8 cellular contexts compared by ENCODE assay signal in the genomic region with DNA sequence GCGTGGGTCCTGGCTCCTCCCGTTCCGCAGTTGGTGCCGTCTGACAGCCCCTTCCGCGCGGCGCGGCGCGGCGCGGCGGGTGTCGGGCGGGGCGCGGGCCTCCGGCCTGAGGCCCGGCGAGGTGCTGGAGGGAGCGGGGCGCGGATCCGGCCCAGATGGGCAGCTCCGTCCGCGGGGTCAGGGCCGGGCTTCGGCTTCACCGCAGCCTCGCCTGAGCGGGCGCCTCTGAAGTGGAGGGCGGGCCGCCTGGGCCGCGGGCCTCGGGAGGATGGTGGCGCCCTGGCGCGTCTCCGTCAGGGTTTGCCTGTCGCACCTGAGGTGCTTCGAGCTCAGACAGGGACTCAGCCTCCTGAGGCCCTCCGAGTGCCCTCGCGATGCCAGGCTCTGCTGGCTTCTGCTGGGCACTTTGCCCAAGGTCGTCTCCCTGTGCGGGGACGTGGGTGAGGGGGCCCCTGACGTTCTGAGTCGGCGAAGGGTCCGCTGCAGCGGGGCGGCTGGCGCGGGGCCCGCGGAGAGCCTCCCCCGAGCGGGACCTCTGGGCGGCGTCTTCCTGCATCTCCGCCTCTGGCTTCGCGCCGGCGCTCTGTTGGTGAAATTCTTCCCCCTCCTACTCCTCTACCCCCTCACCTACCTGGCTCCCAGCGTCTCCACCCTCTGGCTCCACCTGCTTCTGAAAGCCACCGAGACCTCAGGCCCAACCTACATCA. TPM values are rescaled to one million over a fixed set of nuclear protein-coding genes. Genes with fewer than 3 reads are reported as not detected.
DNase-seq lines count a peak whose midpoint lies in the region; ATAC-seq and TF ChIP-seq lines count a peak whose summit lies in the region.

No MANE protein-coding gene starts in this region.

- peak overlapping the region; percentile 84 to 91 (median 89) for H3K27ac ChIP-seq in Peyer's patch
- H3K27ac ChIP-seq in rectal smooth muscle tissue (ENCODE audit: low read depth, low read length), result peak overlapping the region; percentile 69
- peak overlapping the region in 1 of 2 donors; percentile 53 for H3K27ac ChIP-seq in aorta (ENCODE audit: low read depth in 1 of 2, low read length in 2 of 2)

- H3K36me3 Mint-ChIP-seq in activated naive CD4-positive, alpha-beta T cell treated with anti-CD3 and anti-CD28 coated beads for 36 hours (ENCODE audit: low read depth), result peaks cover 15% of the 10 kb centered on the region

- peak overlapping the region; percentile 66 for H3K27ac Mint-ChIP-seq in activated naive CD4-positive, alpha-beta T cell treated with anti-CD3 and anti-CD28 coated beads for 36 hours

- CTCF ChIA-PET in activated naive CD4-positive, alpha-beta T cell treated with anti-CD3 and anti-CD28 coated beads for 36 hours (lab: Charles Lee), result interaction anchor here (1.3 to 1.8 kb wide), 2 partner anchors 12 to 23 kb away, joined by 3 to 5 read pairs; partner anchors contain the start of gene NDUFB2

- H3K4me1 ChIP-seq in Peyer's patch, result peaks cover 0 to 25% (median 8%) of the 10 kb centered on the region in 4 donors
- H3K4me1 ChIP-seq in rectal smooth muscle tissue (ENCODE audit: control insufficient read depth, insufficient read depth, low read length), result peaks cover 10% of the 10 kb centered on the region
- H3K4me1 ChIP-seq in aorta (ENCODE audit: control insufficient read depth in 1 of 2, insufficient read depth in 2 of 2, low read length in 2 of 2), result no peaks in the 10 kb centered on the region

- H3K27me3 ChIP-seq in Peyer's patch, result no peaks in the 10 kb centered on the region
- H3K27me3 ChIP-seq in rectal smooth muscle tissue (ENCODE audit: control insufficient read depth, insufficient read depth, low read length), result no peaks in the 10 kb centered on the region
- no peaks in the 10 kb centered on the region for H3K27me3 ChIP-seq in aorta (ENCODE audit: control insufficient read depth in 1 of 2, insufficient read depth in 2 of 2, low read length in 1 of 2)

- ATAC-seq in GM18873 (IDR thresholded peaks at IDR 0.05; ENCODE audit: low FRiP score, unreplicated experiment) (peak; percentile 51), HG03159 (IDR thresholded peaks at IDR 0.05; ENCODE audit: unreplicated experiment) (peak; percentile 48), left ventricle myocardium superior (peak; percentile 63), aorta (ENCODE audit: low FRiP score) (peak; percentile 44)

- H3K9me3 Mint-ChIP-seq in activated naive CD4-positive, alpha-beta T cell treated with anti-CD3 and anti-CD28 coated beads for 36 hours, result no peaks in the 10 kb centered on the region

- WGBS in aorta, 2 donors, result 0% methylated on average over 55 to 72 of the region's 72 CpGs

- no peak for DNase-seq in AG09309 (ENCODE audit: low read depth)
- peak; percentile 39 to 84 (median 74) for DNase-seq in Peyer's patch
- DNase-seq in activated naive CD4-positive, alpha-beta T cell treated with anti-CD3 and anti-CD28 coated beads for 36 hours, result peak; percentile 54
- DNase-seq in left ventricle myocardium superior, result peak; percentile 69
- peak; percentile 65 to 82 for DNase-seq in aorta

- H3K4me1 Mint-ChIP-seq in activated naive CD4-positive, alpha-beta T cell treated with anti-CD3 and anti-CD28 coated beads for 36 hours (ENCODE audit: low read depth), result peaks cover 39% of the 10 kb centered on the region

- H3K9me3 ChIP-seq in Peyer's patch (no peaks in the 10 kb centered on the region), aorta (ENCODE audit: control insufficient read depth, low read length) (no peaks in the 10 kb centered on the region)

- TF ChIP-seq CTCF in AG09309 (IDR thresholded peaks at IDR 0.05; ENCODE audit: control insufficient read depth, insufficient read depth, low read depth, low read length, missing control alignments), result no peak
- no peak for TF ChIP-seq CTCF in Peyer's patch (IDR thresholded peaks at IDR 0.05)

- H3K4me3 ChIP-seq in AG09309 (ENCODE audit: control insufficient read depth, low read depth, low read length), result peak overlapping the region; percentile 53
- H3K4me3 ChIP-seq in Peyer's patch, result peak overlapping the region; percentile 68 to 97 (median 82)
- peak overlapping the region; percentile 79 for H3K4me3 ChIP-seq in rectal smooth muscle tissue (ENCODE audit: low read length)
- peak overlapping the region; percentile 72 to 95 for H3K4me3 ChIP-seq in aorta (ENCODE audit: low read length in 2 of 2)

- peak; percentile 7 to 31 for TF ChIP-seq POLR2A in Peyer's patch (IDR thresholded peaks at IDR 0.05)

- H3K36me3 ChIP-seq in Peyer's patch (no peaks in the 10 kb centered on the region), rectal smooth muscle tissue (ENCODE audit: control insufficient read depth, insufficient read depth, low read length) (no peaks in the 10 kb centered on the region), aorta (ENCODE audit: control insufficient read depth in 1 of 2, insufficient read depth in 2 of 2, low read length in 1 of 2) (no peaks in the 10 kb centered on the region)

- peak overlapping the region; percentile 61 for H3K9ac ChIP-seq in rectal smooth muscle tissue (ENCODE audit: low read length)

- intact Hi-C loops in activated naive CD4-positive, alpha-beta T cell treated with anti-CD3 and anti-CD28 coated beads for 36 hours (cut with micrococcal nuclease), result loop anchor here (1.0 to 2.0 kb wide), 5 partner anchors 17 to 341 kb away; partner anchors contain the start of genes BRAF, MRPS33 and NDUFB2
- intact Hi-C loops in left ventricle myocardium superior (cut with micrococcal nuclease), result no loop called here
- intact Hi-C loops in aorta (cut with DNase I), result loop anchor here in 1 of 2 donors (5.0 kb wide), 1 partner anchor 339 kb away; the partner anchor contains the start of gene MRPS33

- H3K4me3 Mint-ChIP-seq in activated naive CD4-positive, alpha-beta T cell treated with anti-CD3 and anti-CD28 coated beads for 36 hours, result peak overlapping the region; percentile 83

- H3K27me3 Mint-ChIP-seq in activated naive CD4-positive, alpha-beta T cell treated with anti-CD3 and anti-CD28 coated beads for 36 hours (ENCODE audit: low read depth), result no peaks in the 10 kb centered on the region

RNA-seq across cellular contexts. Expression of gene ADCK2, which starts 0.5 kb away (rescaled TPM):
- total RNA-seq in Peyer's patch, result 10 to 100 TPM; 19.8 to 40.4 (median 25.8) TPM
- total RNA-seq in activated naive CD4-positive, alpha-beta T cell treated with anti-CD3 and anti-CD28 coated beads for 36 hours, result 10 to 100 TPM; 22.1 TPM
- total RNA-seq in left ventricle myocardium superior, result 10.0 TPM
- total RNA-seq in aorta, result 10 to 100 TPM; 12.9 to 15.8 TPM
- polyA plus RNA-seq in aorta, result 10 to 100 TPM; 10.9 to 14.9 TPM

RNA-seq across cellular contexts. Expression of gene NDUFB2, which starts 23.3 kb away (rescaled TPM):
- total RNA-seq in Peyer's patch (100 to 1,000 TPM; 128 to 216 (median 173) TPM), left ventricle myocardium superior (726 TPM), aorta (100 to 1,000 TPM; 106 to 124 TPM)
- 100 to 1,000 TPM; 167 to 179 TPM for total RNA-seq in activated naive CD4-positive, alpha-beta T cell treated with anti-CD3 and anti-CD28 coated beads for 36 hours
- 100 to 1,000 TPM; 227 to 615 TPM for polyA plus RNA-seq in aorta

RNA-seq across cellular contexts. Expression of gene DENND2A, which starts 32.6 kb away (rescaled TPM):
- total RNA-seq in Peyer's patch, result 10 to 100 TPM in 2 of 4 donors, 1 to 10 TPM in 2; 1.6 to 44.6 (median 8.3) TPM
- total RNA-seq in activated naive CD4-positive, alpha-beta T cell treated with anti-CD3 and anti-CD28 coated beads for 36 hours, result not detected
- 14.4 TPM for total RNA-seq in left ventricle myocardium superior
- total RNA-seq in aorta, result 10 to 100 TPM in 1 of 2 donors, 1 to 10 TPM in 1; 5.9 to 19.2 TPM
- 1 to 10 TPM; 1.4 to 1.8 TPM for polyA plus RNA-seq in aorta
